Comparison of ENCODE assay signal across 29 cellular contexts in the genomic region with DNA sequence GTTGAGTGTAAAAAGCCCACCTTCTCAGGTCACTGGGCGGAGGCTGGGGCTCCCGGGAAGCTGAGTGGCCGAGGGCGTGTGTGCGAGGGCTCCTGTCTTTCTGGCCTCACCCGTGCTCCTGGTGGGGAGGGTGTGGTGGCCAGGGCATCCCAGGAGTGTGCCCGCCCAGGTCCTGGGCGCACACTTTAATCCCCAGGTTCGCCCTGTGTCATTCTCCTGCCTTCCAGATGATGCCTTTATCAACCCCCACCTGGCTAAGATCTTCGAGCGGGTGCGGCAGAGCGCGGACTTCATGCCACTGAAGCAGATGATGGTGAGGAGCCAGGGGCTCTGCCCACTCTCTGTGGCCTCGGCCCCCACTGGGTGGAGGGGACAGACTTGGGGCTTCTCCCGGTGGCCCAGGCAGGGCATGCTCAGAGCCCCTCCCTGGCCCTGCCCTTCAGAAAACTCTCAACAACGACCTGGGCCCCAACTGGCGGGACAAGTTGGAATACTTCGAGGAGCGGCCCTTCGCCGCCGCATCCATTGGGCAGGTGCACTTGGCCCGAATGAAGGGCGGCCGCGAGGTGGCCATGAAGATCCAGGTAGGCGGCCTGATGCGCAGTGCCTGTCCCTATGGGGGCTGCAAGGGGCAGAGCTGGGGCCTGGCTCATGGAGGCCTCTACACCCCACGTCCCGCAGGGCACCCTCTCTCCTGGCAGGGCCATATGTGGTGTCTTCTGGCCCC. TPM values are rescaled to one million over a fixed set of nuclear protein-coding genes. Genes with fewer than 3 reads are reported as not detected.
DNase-seq lines count a peak whose midpoint lies in the region; ATAC-seq, FAIRE-seq and TF ChIP-seq lines count a peak whose summit lies in the region.
"Had no signal": no experiment of that assay in that cellular context is flagged by ENCODE, and none has a peak within 500 bp of the region (broad histone marks: within the 10 kb centered on the region; RNA-seq: fewer than 3 reads in every experiment).

No MANE protein-coding gene starts in this region.

- H2AK5ac ChIP-seq in H1 (ENCODE audit: low read depth, low read length) = no peak overlapping the region

- WGBS in H1 (ENCODE audit: extremely low coverage in 1 of 2, insufficient coverage in 1 of 2, insufficient read length in 1 of 2, insufficient replicate concordance in 2 of 2, low coverage in 1 of 2, low lambda C conversion rate in 2 of 2, missing lambda C conversion rate in 1 of 2), 2 experiments = 94% methylated on average over 30 of the region's 31 CpGs; no CpG with 5 or more reads in 1 of the 2 experiments

- H3K36me3 ChIP-seq in H1 (ENCODE audit: control insufficient read depth in 2 of 4, insufficient read depth in 4 of 4, low read length in 3 of 4) (peaks cover 0 to 10% (median 7%) of the 10 kb centered on the region in 4 experiments; a peak in 6 of 8 replicates), gastrocnemius medialis (peaks cover 0 to 72% of the 10 kb centered on the region in 2 donors)

- no peak overlapping the region for H3K4me2 ChIP-seq in H1 (ENCODE audit: insufficient read depth in 1 of 2, low read depth in 2 of 2, low read length in 2 of 2)

- H3K9me3 Mint-ChIP-seq in activated CD8-positive, alpha-beta memory T cell treated with anti-CD3 and anti-CD28 coated beads, Interleukin-2, amount 10 ng/mL, durations not matched to agents 7 days and 5 days (ENCODE audit: low read depth) = no peaks in the 10 kb centered on the region
- H3K9me3 Mint-ChIP-seq: activated CD4-positive, alpha-beta memory T cell treated with anti-CD3 and anti-CD28 coated beads for 36 hours; activated naive CD8-positive, alpha-beta T cell treated with anti-CD3 and anti-CD28 coated beads, Interleukin-2, amount 10 ng/mL, durations not matched to agents 7 days and 5 days; CD4-positive, alpha-beta T cell; effector memory CD8-positive, alpha-beta T cell had no signal

- peaks cover 4 to 6% of the 10 kb centered on the region in 2 experiments for H4K20me1 ChIP-seq in H1 (replicated peaks in 1 of 2; ENCODE audit: control insufficient read depth in 1 of 2, insufficient read depth in 2 of 2, low read length in 2 of 2)

- H3K27ac ChIP-seq in H1 (ENCODE audit: low read depth, low read length) (no peak overlapping the region), gastrocnemius medialis (peak overlapping the region; percentile 89 to 99 (median 99))
- H3K27ac ChIP-seq: left lung, SJSA1 had no signal

- no peaks in the 10 kb centered on the region for H3K79me2 ChIP-seq in H1 (ENCODE audit: control insufficient read depth in 1 of 2, insufficient read depth in 2 of 2, low read length in 2 of 2)

- peak; percentile 52 for DNase-seq in activated CD8-positive, alpha-beta memory T cell treated with anti-CD3 and anti-CD28 coated beads for 24 hours
- DNase-seq in activated CD8-positive, alpha-beta memory T cell treated with anti-CD3 and anti-CD28 coated beads, Interleukin-2, amount 10 ng/mL, durations not matched to agents 7 days and 5 days = no peak
- DNase-seq in D341Med (ENCODE audit: low spot score) (peak; percentile 33), H1 (ENCODE audit: low read depth in 1 of 2, low spot score in 2 of 2) (no peak), gastrocnemius medialis (peak in 1 of 2 donors; percentile 32), cerebellar cortex (ENCODE audit: low spot score) (no peak)
- DNase-seq in stimulated activated CD4-positive, alpha-beta T cell treated with anti-CD3 and anti-CD28 coated beads, Interleukin-4, amount 100 ng/mL, for 1 hour = no peak
- DNase-seq: activated CD4-positive, alpha-beta memory T cell treated with anti-CD3 and anti-CD28 coated beads for 36 hours; activated CD4-positive, CD25-positive, alpha-beta regulatory T cell; activated CD8-positive, alpha-beta memory T cell treated with anti-CD3 and anti-CD28 coated beads, Interleukin-2, amount 50 U/mL, for 48 hours; activated naive CD8-positive, alpha-beta T cell treated with anti-CD3 and anti-CD28 coated beads, Interleukin-2, amount 10 ng/mL, durations not matched to agents 7 days and 5 days; CD4-positive, alpha-beta T cell; cortex of kidney; effector memory CD8-positive, alpha-beta T cell; erythroblast; GOT3; KG1; left lung; NCI-H1092 treated with DMSO at 0.1 percent for 48 hours; NCI-H1694 treated with DMSO at 0.1 percent for 48 hours; NCI-H446 treated with DMSO at 0.1 percent for 48 hours; NCI-H82; stimulated activated naive CD4-positive, alpha-beta T cell treated with Interleukin-2 at 50 U/mL for 16 hours had no signal

- no peak for TF ChIP-seq RAD21 in H1 (IDR thresholded peaks at IDR 0.05 in 1 of 2, conservative IDR thresholded peaks at IDR 0.05 in 1 of 2; ENCODE audit: low read depth in 2 of 2, low read length in 2 of 2)

- peaks cover 11% of the 10 kb centered on the region; the same call in 1 of the 2 replicates for H3K23me2 ChIP-seq in H1 (ENCODE audit: low read depth, low read length)

- H2BK12ac ChIP-seq in H1 (ENCODE audit: low read depth, low read length) = no peak overlapping the region

- no peak overlapping the region for H3K14ac ChIP-seq in H1 (ENCODE audit: insufficient read length)

- no peaks in the 10 kb centered on the region for H3K27me3 ChIP-seq in H1 (replicated peaks in 1 of 4; ENCODE audit: control insufficient read depth in 3 of 4, extremely low read depth in 1 of 4, insufficient read depth in 3 of 4, low read length in 3 of 4)
- no peaks in the 10 kb centered on the region for H3K27me3 ChIP-seq in gastrocnemius medialis
- H3K27me3 ChIP-seq: left lung, SJSA1 had no signal

- intact Hi-C loops in gastrocnemius medialis (cut with DNase I; ENCODE audit: low total_unique reads) = loop anchor here (10.0 kb wide), 1 partner anchor 332 kb away; the partner anchor contains the start of gene CDC42BPA

- no peaks in the 10 kb centered on the region for H3K4me1 Mint-ChIP-seq in activated CD8-positive, alpha-beta memory T cell treated with anti-CD3 and anti-CD28 coated beads, Interleukin-2, amount 10 ng/mL, durations not matched to agents 7 days and 5 days
- H3K4me1 Mint-ChIP-seq: activated naive CD8-positive, alpha-beta T cell treated with anti-CD3 and anti-CD28 coated beads, Interleukin-2, amount 10 ng/mL, durations not matched to agents 7 days and 5 days had no signal

- no peak overlapping the region for H3K56ac ChIP-seq in H1 (replicated peaks; ENCODE audit: insufficient read length, low read depth, low read length)

- H2BK5ac ChIP-seq in H1 (ENCODE audit: low read depth, low read length) = no peak overlapping the region

- no peak for ATAC-seq in activated CD8-positive, alpha-beta memory T cell treated with anti-CD3 and anti-CD28 coated beads, Interleukin-2, amount 10 ng/mL, durations not matched to agents 7 days and 5 days
- ATAC-seq in gastrocnemius medialis (no peak), HG03571 (IDR thresholded peaks at IDR 0.05; ENCODE audit: unreplicated experiment) (no peak)
- ATAC-seq: effector memory CD8-positive, alpha-beta T cell; left lung had no signal

- H2AFZ ChIP-seq in H1 (ENCODE audit: low read length) = no peak overlapping the region

- peaks cover 0 to 1% (median under 1%) of the 10 kb centered on the region in 4 experiments; a peak in 4 of 7 replicates for H3K4me1 ChIP-seq in H1 (replicated peaks in 1 of 4; ENCODE audit: control insufficient read depth in 3 of 4, insufficient read depth in 4 of 4, low read length in 3 of 4)
- peaks cover 77 to 85% of the 10 kb centered on the region in 2 donors for H3K4me1 ChIP-seq in gastrocnemius medialis
- H3K4me1 ChIP-seq: SJSA1 had no signal

- no peak overlapping the region for H3K23ac ChIP-seq in H1 (ENCODE audit: insufficient read length)

- no peak for FAIRE-seq in H1 (lab: Jason Lieb, UNC)
- FAIRE-seq: A204.1, HTR-8/SVneo, islet of Langerhans had no signal

- no peaks in the 10 kb centered on the region for H3K27me3 Mint-ChIP-seq in activated CD8-positive, alpha-beta memory T cell treated with anti-CD3 and anti-CD28 coated beads, Interleukin-2, amount 10 ng/mL, durations not matched to agents 7 days and 5 days
- H3K27me3 Mint-ChIP-seq: activated CD4-positive, alpha-beta memory T cell treated with anti-CD3 and anti-CD28 coated beads for 36 hours; activated naive CD8-positive, alpha-beta T cell treated with anti-CD3 and anti-CD28 coated beads, Interleukin-2, amount 10 ng/mL, durations not matched to agents 7 days and 5 days; CD4-positive, alpha-beta T cell; effector memory CD8-positive, alpha-beta T cell; progenitor cell of endocrine pancreas had no signal

- no peak overlapping the region for H4K91ac ChIP-seq in H1 (replicated peaks; ENCODE audit: insufficient read length, low read length)

- H3K4me3 ChIP-seq in H1 (ENCODE audit: extremely low read depth in 1 of 4, insufficient read depth in 2 of 4, low read depth in 3 of 4, low read length in 4 of 4) (no peak overlapping the region), gastrocnemius medialis (no peak overlapping the region)
- H3K4me3 ChIP-seq: left lung, SJSA1 had no signal

- H2BK20ac ChIP-seq in H1 (ENCODE audit: low read length) = no peak overlapping the region

- H3K4me3 Mint-ChIP-seq in activated CD8-positive, alpha-beta memory T cell treated with anti-CD3 and anti-CD28 coated beads, Interleukin-2, amount 10 ng/mL, durations not matched to agents 7 days and 5 days = no peak overlapping the region
- H3K4me3 Mint-ChIP-seq: activated CD4-positive, alpha-beta memory T cell treated with anti-CD3 and anti-CD28 coated beads for 36 hours; activated naive CD8-positive, alpha-beta T cell treated with anti-CD3 and anti-CD28 coated beads, Interleukin-2, amount 10 ng/mL, durations not matched to agents 7 days and 5 days; CD4-positive, alpha-beta T cell; effector memory CD8-positive, alpha-beta T cell had no signal

- TF ChIP-seq CTCF in H1 (IDR thresholded peaks at IDR 0.05; ENCODE audit: control extremely low read depth in 1 of 3, insufficient read depth in 1 of 3, low read depth in 1 of 3, low read length in 3 of 3) (no peak), gastrocnemius medialis (IDR thresholded peaks at IDR 0.05 in 4 of 5, conservative IDR thresholded peaks at IDR 0.05 in 1 of 5) (no peak)

- H2BK120ac ChIP-seq in H1 (replicated peaks; ENCODE audit: low read depth, low read length) = no peak overlapping the region

- TF ChIP-seq POLR2A in H1 (IDR thresholded peaks at IDR 0.05; ENCODE audit: control extremely low read depth in 1 of 2, low read depth in 2 of 2, low read length in 2 of 2) (no peak), gastrocnemius medialis (IDR thresholded peaks at IDR 0.05) (no peak)

- no peak for TF ChIP-seq EP300 in H1 (IDR thresholded peaks at IDR 0.05; ENCODE audit: borderline replicate concordance in 1 of 2, low read depth in 2 of 2, low read length in 2 of 2)

- POLR2A ChIA-PET in H1 (lab: Charles Lee; ENCODE audit: partially characterized antibody) = interaction anchor here (1.7 to 2.2 kb wide), 2 partner anchors 8 to 13 kb away, joined by 7 to 8 read pairs; no protein-coding TSS in a partner anchor

- H3K27ac Mint-ChIP-seq in activated CD8-positive, alpha-beta memory T cell treated with anti-CD3 and anti-CD28 coated beads, Interleukin-2, amount 10 ng/mL, durations not matched to agents 7 days and 5 days = no peak overlapping the region
- H3K27ac Mint-ChIP-seq: activated CD4-positive, alpha-beta memory T cell treated with anti-CD3 and anti-CD28 coated beads for 36 hours; activated naive CD8-positive, alpha-beta T cell treated with anti-CD3 and anti-CD28 coated beads, Interleukin-2, amount 10 ng/mL, durations not matched to agents 7 days and 5 days; CD4-positive, alpha-beta T cell; progenitor cell of endocrine pancreas had no signal

- H3K79me1 ChIP-seq in H1 (ENCODE audit: low read depth, low read length) = no peaks in the 10 kb centered on the region

- CTCF ChIA-PET in activated CD8-positive, alpha-beta memory T cell treated with anti-CD3 and anti-CD28 coated beads, Interleukin-2, amount 10 ng/mL, durations not matched to agents 7 days and 5 days (lab: Charles Lee) = no interaction called here
- CTCF ChIA-PET in H1 (lab: Charles Lee; ENCODE audit: partially characterized antibody) = interaction anchor here (0.6 to 1.3 kb wide), 2 partner anchors 27 to 311 kb away, joined by 3 to 4 read pairs; no protein-coding TSS in a partner anchor

- H4K5ac ChIP-seq in H1 (ENCODE audit: insufficient read length, low read depth, low read length) = no peak overlapping the region

- no peak overlapping the region for H2BK15ac ChIP-seq in H1 (ENCODE audit: low read length)

- H3K9ac ChIP-seq in H1 (replicated peaks in 1 of 4; ENCODE audit: extremely low read depth in 1 of 4, low read depth in 3 of 4, low read length in 3 of 4) = no peak overlapping the region

- H3K36me3 Mint-ChIP-seq in activated CD8-positive, alpha-beta memory T cell treated with anti-CD3 and anti-CD28 coated beads, Interleukin-2, amount 10 ng/mL, durations not matched to agents 7 days and 5 days = peaks cover 4% of the 10 kb centered on the region
- H3K36me3 Mint-ChIP-seq: activated naive CD8-positive, alpha-beta T cell treated with anti-CD3 and anti-CD28 coated beads, Interleukin-2, amount 10 ng/mL, durations not matched to agents 7 days and 5 days had no signal

- H3K9me3 ChIP-seq in H1 (ENCODE audit: insufficient read depth in 2 of 2, low read depth in 1 of 2, low read length in 1 of 2) (no peaks in the 10 kb centered on the region), gastrocnemius medialis (no peaks in the 10 kb centered on the region)
- H3K9me3 ChIP-seq: left lung, SJSA1 had no signal

- no peak overlapping the region for H3K18ac ChIP-seq in H1 (ENCODE audit: extremely low read depth, low read length)

- 0 out of 2 replicates have a peak overlapping the region, but pooled peaks have one; percentile 25 for H4K8ac ChIP-seq in H1 (ENCODE audit: extremely low read depth, insufficient read depth, low read length)

- no peak overlapping the region for H3K4ac ChIP-seq in H1 (replicated peaks; ENCODE audit: insufficient read length, low read depth, low read length)

- in situ Hi-C loops in gastrocnemius medialis (cut with MboI; ENCODE audit: low sequenced_read_pairs in 4 of 4) = no loop called here

RNA-seq across cellular contexts. Expression of gene COQ8A, which starts 42.5 kb away (rescaled TPM):
- 10 to 100 TPM; 19.0 to 22.1 TPM for total RNA-seq in activated CD8-positive, alpha-beta memory T cell treated with anti-CD3 and anti-CD28 coated beads, Interleukin-2, amount 10 ng/mL, durations not matched to agents 7 days and 5 days
- total RNA-seq in H1 (2021; fragmentation: NEBNext Ultra II Directional; extraction: Animal tissue kit (Norgen Biotek cat#: 25700)) = 38.9 and 39.0 TPM in 2 replicates
- polyA plus RNA-seq in H1 (2011; rRNA removed) = 28.5 and 40.2 TPM in 2 replicates
- polyA plus RNA-seq in H1 (2011; cell fraction: cytosol; rRNA removed) = 38.6 TPM
- polyA plus RNA-seq in H1 (2011; cell fraction: nucleus; rRNA removed) = 61.2 TPM
- 27.1 to 32.5 TPM (median 31.3 TPM) in 4 replicates for polyA plus RNA-seq in H1 (2012, experiment 1 of 2)
- 35.2 TPM for polyA plus RNA-seq in H1 (2012, experiment 2 of 2)
- 17.0 TPM for polyA plus RNA-seq in H1 (2013, experiment 1 of 2)
- polyA plus RNA-seq in H1 (2013, experiment 2 of 2) = 17.1 TPM
- polyA minus RNA-seq in H1 (2011; rRNA and poly(A)+ RNA removed) = 19.0 and 25.9 TPM in 2 replicates
- 16.7 TPM for polyA minus RNA-seq in H1 (2011; cell fraction: cytosol; rRNA and poly(A)+ RNA removed)
- 16.0 TPM for polyA minus RNA-seq in H1 (2011; cell fraction: nucleus; rRNA and poly(A)+ RNA removed)
- 1,000 to 10,000 TPM in 3 of 4 donors, 100 to 1,000 TPM in 1; 950 to 2,403 (median 1,384) TPM for total RNA-seq in gastrocnemius medialis

Comparison
In these comparisons a context has a peak if more than half of its experiments do, and no peak if none do; other contexts are left out.
1. DNase-seq: peak in activated CD8-positive, alpha-beta memory T cell treated with anti-CD3 and anti-CD28 coated beads for 24 hours (single experiment) and D341Med (single experiment); none in activated CD8-positive, alpha-beta memory T cell treated with anti-CD3 and anti-CD28 coated beads, Interleukin-2, amount 10 ng/mL, durations not matched to agents 7 days and 5 days (single experiment), H1 (0 of 2), cerebellar cortex (single experiment) and stimulated activated CD4-positive, alpha-beta T cell treated with anti-CD3 and anti-CD28 coated beads, Interleukin-4, amount 100 ng/mL, for 1 hour (single experiment).
2. RNA of gene COQ8A, which starts 42.5 kb away (total RNA-seq): 950 to 2,403 TPM in gastrocnemius medialis; 38.9 to 39.0 TPM in H1 and 19.0 to 22.1 TPM in activated CD8-positive, alpha-beta memory T cell treated with anti-CD3 and anti-CD28 coated beads, Interleukin-2, amount 10 ng/mL, durations not matched to agents 7 days and 5 days; every median in the first group is over 10 times any median in the second.